30 cellular contexts compared by ENCODE assay signal in genomic region chr21:15195768-15196167, GRCh38.
"Had no signal": no experiment of that assay in that cellular context is flagged by ENCODE, and none has a peak within 500 bp of the region (broad histone marks: within the 10 kb centered on the region; RNA-seq: fewer than 3 reads in every experiment).

No MANE protein-coding gene starts in this region.

- H3K4me1 ChIP-seq: Peyer's patch, SJSA1 had no signal

- H3K9me3 ChIP-seq: Peyer's patch, SJSA1, SK-N-SH had no signal

- H3K27ac ChIP-seq: brain microvascular endothelial cell, KMS-11, Peyer's patch, SJSA1 had no signal

- H3K9ac ChIP-seq: KMS-11, SK-N-SH had no signal

- H3K4me2 ChIP-seq: KMS-11, SK-N-SH had no signal

- DNase-seq: activated CD4-positive, alpha-beta T cell treated with anti-CD3 and anti-CD28 coated beads, Interleukin-2, amount 10 ng/mL, durations not matched to agents 24 days and 14 days; activated CD4-positive, alpha-beta T cell treated with anti-CD3 and anti-CD28 coated beads, Interleukin-2, amount 50 U/mL, for 4 hours; activated CD8-positive, alpha-beta T cell treated with anti-CD3 and anti-CD28 coated beads for 36 hours; activated effector memory CD4-positive, alpha-beta T cell treated with anti-CD3 and anti-CD28 coated beads, Interleukin-2, amount 50 U/mL, for 16 hours; activated naive CD4-positive, alpha-beta T cell; activated naive CD4-positive, alpha-beta T cell treated with anti-CD3 and anti-CD28 coated beads, Interleukin-2, amount 50 U/mL, for 16 hours; activated naive CD8-positive, alpha-beta T cell treated with anti-CD3 and anti-CD28 coated beads for 36 hours; activated T-cell treated with anti-CD3 and anti-CD28 coated beads, Interleukin-2, amount 50 U/mL, for 1 hour; activated T-cell treated with anti-CD3 and anti-CD28 coated beads, Interleukin-2, amount 50 U/mL, for 72 hours; amniotic stem cell; aorta; brain microvascular endothelial cell; MM.1S; MV-4-11; NCI-H1092; NCI-H1436 treated with DMSO at 0.1 percent for 48 hours; NCI-H1694 treated with DMSO at 0.1 percent for 48 hours; NCI-H2029; NCI-H345; NCI-H524 treated with DMSO at 0.1 percent for 48 hours; NK-92 treated with Interleukin-12 subunit alpha and Interleukin-12 subunit beta, amount 100 ng/mL, for 24 hours; PC-3; RPMI8226; SHP77 treated with DMSO at 0.1 percent for 48 hours; SK-N-SH had no signal

- H3K36me3 ChIP-seq: brain microvascular endothelial cell, Peyer's patch, SJSA1 had no signal

- ATAC-seq: activated CD8-positive, alpha-beta T cell treated with anti-CD3 and anti-CD28 coated beads for 36 hours; activated T-cell treated with anti-CD3 and anti-CD28 coated beads, Interleukin-2, amount 50 U/mL, for 72 hours; activated T-helper 17 cell treated with anti-CD3 and anti-CD28 coated beads, Interleukin-2, amount 50 U/mL, for 72 hours; PC-3 had no signal

- H3K27me3 ChIP-seq: brain microvascular endothelial cell, Peyer's patch, SJSA1 had no signal

- H3K4me3 ChIP-seq: Peyer's patch, SJSA1 had no signal

- FAIRE-seq: TTC549 had no signal
